ENCODE assay signal across 9 cellular contexts in genomic region chr6:100229512-100229911, GRCh38.
A peak's percentile ranks its signal among the peaks of the same experiment; 100 is the strongest.
DNase-seq lines count a peak whose midpoint lies in the region; ATAC-seq, FAIRE-seq and TF ChIP-seq lines count a peak whose summit lies in the region.
"Had no signal": no experiment of that assay in that cellular context is flagged by ENCODE, and none has a peak within 500 bp of the region (broad histone marks: within the 10 kb centered on the region; RNA-seq: fewer than 3 reads in every experiment).

No MANE protein-coding gene starts in this region.

- no peak overlapping the region for H2BK5ac ChIP-seq in neuronal stem cell (ENCODE audit: low read length)

- H3K9ac ChIP-seq in neuronal stem cell (ENCODE audit: low read depth, low read length, poor library complexity), result no peak overlapping the region

- no peak overlapping the region for H4K91ac ChIP-seq in neuronal stem cell (ENCODE audit: low read depth, low read length, poor library complexity)

- peak overlapping the region; percentile 42; the same call in 1 of the 2 replicates for H3K4me3 ChIP-seq in MG63
- peak overlapping the region; percentile 74 for H3K4me3 ChIP-seq in coronary artery
- peak overlapping the region in 1 of 2 donors; percentile 46 for H3K4me3 ChIP-seq in neuronal stem cell (ENCODE audit: low read length in 2 of 2)

- no peak overlapping the region for H3K18ac ChIP-seq in neuronal stem cell (ENCODE audit: low read length)

- no peak overlapping the region for H2BK15ac ChIP-seq in neuronal stem cell (ENCODE audit: low read length)

- ATAC-seq in GM21786 (IDR thresholded peaks at IDR 0.05; ENCODE audit: unreplicated experiment), result no peak
- no peak for ATAC-seq in activated CD4-positive, CD25-positive, alpha-beta regulatory T cell treated with anti-CD3 and anti-CD28 coated beads, Interleukin-2, amount 50 U/mL, for 24 hours
- no peak for ATAC-seq in HG02759 (IDR thresholded peaks at IDR 0.05; ENCODE audit: unreplicated experiment)

- DNase-seq in D721Med (ENCODE audit: insufficient read length, low spot score), result no peak
- no peak for DNase-seq in MG63
- no peak for DNase-seq in coronary artery (ENCODE audit: low spot score)
- no peak for DNase-seq in neuronal stem cell (ENCODE audit: low spot score)
- no peak for DNase-seq in HUDEP-2 (lab: John Stamatoyannopoulos, UW; ENCODE audit: unreplicated experiment in 76 of 76)
- DNase-seq: NCI-H1694 had no signal

- WGBS in neuronal stem cell (ENCODE audit: extremely low coverage in 2 of 2, insufficient read length in 2 of 2, insufficient replicate concordance in 1 of 2), 2 donors, result no CpG with 5 or more reads among the region's 5 CpGs

- H3K23ac ChIP-seq in neuronal stem cell (ENCODE audit: low read depth, low read length, poor library complexity), result no peak overlapping the region

- H4K8ac ChIP-seq in neuronal stem cell (ENCODE audit: low read depth, low read length), result no peak overlapping the region

- H3K79me1 ChIP-seq in neuronal stem cell (ENCODE audit: low read depth, low read length), result no peaks in the 10 kb centered on the region

- peak; percentile 11 for FAIRE-seq in D721Med (lab: Jason Lieb, UNC)

- no peak overlapping the region for H2AK5ac ChIP-seq in neuronal stem cell (ENCODE audit: low read depth, low read length)

- H3K4me2 ChIP-seq in neuronal stem cell (ENCODE audit: insufficient read depth, low read length, poor library complexity, severe bottlenecking), result no peak overlapping the region

- H2BK120ac ChIP-seq in neuronal stem cell (ENCODE audit: low read depth, low read length), result no peak overlapping the region

- H3K9me3 ChIP-seq in MG63, result no peaks in the 10 kb centered on the region
- no peaks in the 10 kb centered on the region for H3K9me3 ChIP-seq in neuronal stem cell (replicated peaks in 1 of 2; ENCODE audit: control insufficient read depth in 2 of 2, insufficient read depth in 1 of 2, low read depth in 1 of 2, low read length in 2 of 2)

- H3K14ac ChIP-seq in neuronal stem cell (ENCODE audit: low read length), result no peak overlapping the region

- no peak overlapping the region for H3K27ac ChIP-seq in coronary artery
- peak overlapping the region; percentile 62 for H3K27ac ChIP-seq in neuronal stem cell (replicated peaks; ENCODE audit: low read length)

- H3K36me3 ChIP-seq in MG63 (no peaks in the 10 kb centered on the region), neuronal stem cell (replicated peaks in 1 of 2; ENCODE audit: control insufficient read depth in 2 of 2, insufficient read depth in 2 of 2, low read length in 2 of 2) (no peaks in the 10 kb centered on the region)

- H2BK12ac ChIP-seq in neuronal stem cell (ENCODE audit: low read length), result no peak overlapping the region

- peak overlapping the region; percentile 89 for H2AFZ ChIP-seq in neuronal stem cell (ENCODE audit: low read length)

- peaks cover 0 to 5% of the 10 kb centered on the region in 2 donors for H3K4me1 ChIP-seq in neuronal stem cell (ENCODE audit: control insufficient read depth in 2 of 2, insufficient read depth in 1 of 2, low read depth in 1 of 2, low read length in 2 of 2)

- no peak overlapping the region for H3K4ac ChIP-seq in neuronal stem cell (ENCODE audit: low read length)

- TF ChIP-seq CTCF in D721Med (IDR thresholded peaks at IDR 0.05; ENCODE audit: insufficient read depth, missing control alignments) (no peak), coronary artery (IDR thresholded peaks at IDR 0.05) (no peak)

- H3K27me3 ChIP-seq in MG63 (no peaks in the 10 kb centered on the region), neuronal stem cell (ENCODE audit: control insufficient read depth in 3 of 3, insufficient read depth in 3 of 3, low read depth in 1 of 3, low read length in 3 of 3) (peaks cover 0 to 37% (median 0%) of the 10 kb centered on the region in 3 experiments)
